Comparison of ENCODE assay signal across 19 cellular contexts in genomic region chr7:79241288-79242055, GRCh38.
DNase-seq lines count a peak whose midpoint lies in the region; ATAC-seq and TF ChIP-seq lines count a peak whose summit lies in the region.
"Had no signal": no experiment of that assay in that cellular context is flagged by ENCODE, and none has a peak within 500 bp of the region (broad histone marks: within the 10 kb centered on the region; RNA-seq: fewer than 3 reads in every experiment).

No MANE protein-coding gene starts in this region.

- peaks cover 12% of the 10 kb centered on the region for H3K4me1 ChIP-seq in osteoblast (ENCODE audit: insufficient read depth, low read length)

- CTCF ChIA-PET in activated CD4-positive, alpha-beta memory T cell treated with anti-CD3 and anti-CD28 coated beads for 36 hours (lab: Charles Lee): no interaction called here

- no peaks in the 10 kb centered on the region for H3K9me3 Mint-ChIP-seq in activated CD4-positive, alpha-beta memory T cell treated with anti-CD3 and anti-CD28 coated beads for 36 hours
- H3K9me3 Mint-ChIP-seq: activated naive CD4-positive, alpha-beta T cell treated with anti-CD3 and anti-CD28 coated beads for 36 hours had no signal

- no peak overlapping the region for H3K4me3 Mint-ChIP-seq in activated CD4-positive, alpha-beta memory T cell treated with anti-CD3 and anti-CD28 coated beads for 36 hours
- H3K4me3 Mint-ChIP-seq: activated naive CD4-positive, alpha-beta T cell treated with anti-CD3 and anti-CD28 coated beads for 36 hours; central memory CD8-positive, alpha-beta T cell; T-cell had no signal

- DNase-seq in AG10803 (ENCODE audit: low read depth) (peak; percentile 85), NCI-H226 (peak; percentile 87), epithelial cell of proximal tubule (ENCODE audit: low read depth) (peak; percentile 51), osteoblast (ENCODE audit: insufficient read length, low spot score, missing footprints) (peak; percentile 60), NCI-H2171 (lab: John Stamatoyannopoulos, UW) (no peak)
- no peak for DNase-seq in stimulated activated CD4-positive, alpha-beta T cell treated with anti-CD3 and anti-CD28 coated beads, Interleukin-1b, Interleukin-23, amount 100 ng/mL, for 48 hours
- no peak for DNase-seq in activated CD4-positive, alpha-beta memory T cell treated with anti-CD3 and anti-CD28 coated beads for 36 hours
- DNase-seq: activated CD4-positive, CD25-positive, alpha-beta regulatory T cell; activated CD8-positive, alpha-beta memory T cell treated with anti-CD3 and anti-CD28 coated beads, Interleukin-2, amount 50 U/mL, for 48 hours; activated naive CD4-positive, alpha-beta T cell treated with anti-CD3 and anti-CD28 coated beads for 36 hours; C1 segment of cervical spinal cord; DMS53; NCI-H1105; NCI-H524; T-cell had no signal

- H3K4me1 Mint-ChIP-seq in activated CD4-positive, alpha-beta memory T cell treated with anti-CD3 and anti-CD28 coated beads for 36 hours (ENCODE audit: low read depth): no peaks in the 10 kb centered on the region
- H3K4me1 Mint-ChIP-seq: central memory CD8-positive, alpha-beta T cell; T-cell had no signal

- intact Hi-C loops in activated CD4-positive, alpha-beta memory T cell treated with anti-CD3 and anti-CD28 coated beads for 36 hours (cut with micrococcal nuclease): no loop called here

- no peaks in the 10 kb centered on the region for H3K9me3 ChIP-seq in osteoblast (ENCODE audit: low read depth, low read length)
- H3K9me3 ChIP-seq: thoracic aorta had no signal

- H3K27me3 ChIP-seq in osteoblast (ENCODE audit: insufficient read depth, low read length): no peaks in the 10 kb centered on the region

- H3K36me3 ChIP-seq in osteoblast (ENCODE audit: insufficient read depth, low read length): no peaks in the 10 kb centered on the region
- H3K36me3 ChIP-seq: thoracic aorta had no signal

- POLR2A ChIA-PET in activated CD4-positive, alpha-beta memory T cell treated with anti-CD3 and anti-CD28 coated beads for 36 hours (lab: Charles Lee): no interaction called here

- H3K4me3 ChIP-seq in AG10803 (ENCODE audit: low read length) (no peak overlapping the region), epithelial cell of proximal tubule (ENCODE audit: low read depth, low read length) (no peak overlapping the region), osteoblast (ENCODE audit: insufficient read depth, low read length) (no peak overlapping the region)
- H3K4me3 ChIP-seq: thoracic aorta had no signal

- no peaks in the 10 kb centered on the region for H3K36me3 Mint-ChIP-seq in activated CD4-positive, alpha-beta memory T cell treated with anti-CD3 and anti-CD28 coated beads for 36 hours
- H3K36me3 Mint-ChIP-seq: T-cell had no signal

- H3K27ac Mint-ChIP-seq in activated CD4-positive, alpha-beta memory T cell treated with anti-CD3 and anti-CD28 coated beads for 36 hours: no peak overlapping the region
- H3K27ac Mint-ChIP-seq: activated naive CD4-positive, alpha-beta T cell treated with anti-CD3 and anti-CD28 coated beads for 36 hours; T-cell had no signal

- TF ChIP-seq CTCF in AG10803 (conservative IDR thresholded peaks at IDR 0.05; ENCODE audit: low read length) (no peak), epithelial cell of proximal tubule (conservative IDR thresholded peaks at IDR 0.05; ENCODE audit: low read depth, low read length) (no peak), osteoblast (IDR thresholded peaks at IDR 0.05; ENCODE audit: extremely low read depth, low read depth, low read length) (no peak)

- H3K27me3 Mint-ChIP-seq in activated CD4-positive, alpha-beta memory T cell treated with anti-CD3 and anti-CD28 coated beads for 36 hours: no peaks in the 10 kb centered on the region
- H3K27me3 Mint-ChIP-seq: central memory CD8-positive, alpha-beta T cell; T-cell had no signal

- no peaks in the 10 kb centered on the region for H4K20me1 ChIP-seq in osteoblast (ENCODE audit: insufficient read depth, low read length)

- no peaks in the 10 kb centered on the region for H3K79me2 ChIP-seq in osteoblast (ENCODE audit: insufficient read depth, low read length)

- H2AFZ ChIP-seq in osteoblast (ENCODE audit: low read length): no peak overlapping the region

- H3K4me2 ChIP-seq in osteoblast (ENCODE audit: insufficient read depth, low read length): peak overlapping the region; percentile 7

- ATAC-seq in HG03460 (IDR thresholded peaks at IDR 0.05; ENCODE audit: unreplicated experiment): no peak
- ATAC-seq: Panc1, T-cell had no signal

- no peak overlapping the region for H3K27ac ChIP-seq in osteoblast (ENCODE audit: low read depth, low read length)
- H3K27ac ChIP-seq: thoracic aorta had no signal

Comparison
In these comparisons a context has a peak if more than half of its experiments do, and no peak if none do; other contexts are left out.
1. DNase-seq: peak in AG10803 (single experiment), NCI-H226 (single experiment), epithelial cell of proximal tubule (single experiment) and osteoblast (single experiment); none in stimulated activated CD4-positive, alpha-beta T cell treated with anti-CD3 and anti-CD28 coated beads, Interleukin-1b, Interleukin-23, amount 100 ng/mL, for 48 hours (single experiment), activated CD4-positive, alpha-beta memory T cell treated with anti-CD3 and anti-CD28 coated beads for 36 hours (single experiment) and NCI-H2171 (single experiment).